In the genomic region with DNA sequence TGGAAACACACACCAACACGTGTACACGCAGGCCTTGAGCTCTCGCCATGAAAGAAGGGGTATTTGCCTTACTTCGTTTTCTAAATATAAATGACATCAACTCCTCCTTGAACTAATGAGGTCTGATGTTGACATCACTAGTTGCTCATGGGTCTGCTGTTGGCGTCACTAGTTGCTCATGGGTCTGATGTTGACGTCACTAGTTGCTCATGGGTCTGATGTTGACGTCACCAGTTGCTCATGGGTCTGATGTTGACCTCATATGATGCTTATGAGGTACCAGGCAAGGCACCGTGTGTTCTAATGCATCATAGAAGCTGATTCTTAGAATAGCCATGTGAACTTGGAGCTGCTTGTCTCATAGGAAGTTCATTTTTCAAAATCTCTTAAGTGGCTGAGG, we compare ENCODE assay signal across 2 cellular contexts.
A peak's percentile ranks its signal among the peaks of the same experiment; 100 is the strongest.
TF ChIP-seq lines count a peak whose summit lies in the region.

No MANE protein-coding gene starts in this region.

TF ChIP-seq in HepG2, 621 proteins besides CTCF, POLR2A, EP300 and RAD21 (continued from another document):
- TF ChIP-seq CREB1 (IDR thresholded peaks at IDR 0.05) (peak; percentile 98), CREB1 (CRISPR knock-in tag; IDR thresholded peaks at IDR 0.05) (no peak), RXRB (CRISPR knock-in tag; IDR thresholded peaks at IDR 0.05; ENCODE audit: borderline replicate concordance) (no peak), RARA (CRISPR knock-in tag; IDR thresholded peaks at IDR 0.05) (no peak), ZSCAN25 (CRISPR knock-in tag; IDR thresholded peaks at IDR 0.05) (no peak), ZC3H4 (CRISPR knock-in tag; IDR thresholded peaks at IDR 0.05; ENCODE audit: borderline replicate concordance) (no peak), HDAC6 (IDR thresholded peaks at IDR 0.05; ENCODE audit: low read depth, low read length) (no peak)

TF ChIP-seq in GM12878, 131 proteins besides CTCF, POLR2A, EP300 and RAD21 (continued from another document):
- TF ChIP-seq FOXK2 (IDR thresholded peaks at IDR 0.05): no peak
- TF ChIP-seq BACH1 (IDR thresholded peaks at IDR 0.05; ENCODE audit: borderline replicate concordance): no peak
